Comparison of ENCODE assay signal across 8 cellular contexts in genomic region chr19:49025606-49026005, GRCh38. TPM values are rescaled to one million over a fixed set of nuclear protein-coding genes. Genes with fewer than 3 reads are reported as not detected.
"Had no signal": no experiment of that assay in that cellular context is flagged by ENCODE, and none has a peak within 500 bp of the region (broad histone marks: within the 10 kb centered on the region; RNA-seq: fewer than 3 reads in every experiment).

No MANE protein-coding gene starts in this region.

RNA-seq across cellular contexts. Expression of gene CGB3, which starts 1.5 kb away (rescaled TPM):
- total RNA-seq: HepG2, HT1080, K562, MCF 10A, NCI-H460, Right ventricle myocardium inferior, SJCRH30 had no signal
- polyA plus RNA-seq: HepG2, IgD-negative memory B cell, K562 had no signal

RNA-seq across cellular contexts. Expression of gene CGB2, which starts 6.1 kb away (rescaled TPM):
- total RNA-seq: HepG2, K562, MCF 10A, NCI-H460, Right ventricle myocardium inferior, SJCRH30 had no signal
- polyA plus RNA-seq: HepG2, IgD-negative memory B cell had no signal

RNA-seq across cellular contexts. Expression of gene LHB, which starts 8.7 kb away (rescaled TPM):
- total RNA-seq: HepG2, HT1080, MCF 10A, NCI-H460, Right ventricle myocardium inferior, SJCRH30 had no signal
- polyA plus RNA-seq: HepG2, K562 had no signal

RNA-seq across cellular contexts. Expression of gene CGB1, which starts 11.1 kb away (rescaled TPM):
- total RNA-seq: HepG2, HT1080, K562, MCF 10A, NCI-H460, Right ventricle myocardium inferior, SJCRH30 had no signal
- polyA plus RNA-seq: HepG2, IgD-negative memory B cell, K562 had no signal

RNA-seq across cellular contexts. Expression of gene CGB5, which starts 18.0 kb away (rescaled TPM):
- total RNA-seq: HepG2, K562, MCF 10A, NCI-H460, Right ventricle myocardium inferior, SJCRH30 had no signal
- polyA plus RNA-seq: HepG2, IgD-negative memory B cell, K562 had no signal
